1 cellular context compared by ENCODE assay signal in genomic region chrX:69564665-69565064, GRCh38.
TF ChIP-seq lines count a peak whose summit lies in the region.

No MANE protein-coding gene starts in this region.

TF ChIP-seq in HepG2, 621 proteins besides CTCF, POLR2A, EP300 and RAD21:
- TF ChIP-seq ARID5B (CRISPR knock-in tag; IDR thresholded peaks at IDR 0.05) (peak; percentile 30; the same call in 1 of the 2 replicates), ETV5 (CRISPR knock-in tag; IDR thresholded peaks at IDR 0.05; ENCODE audit: borderline replicate concordance) (peak; percentile 29; the same call in 1 of the 2 replicates), HIVEP1 (CRISPR knock-in tag; IDR thresholded peaks at IDR 0.05) (no peak), ZNF816 (CRISPR knock-in tag; IDR thresholded peaks at IDR 0.05; ENCODE audit: borderline replicate concordance) (no peak), ZNF691 (CRISPR knock-in tag; IDR thresholded peaks at IDR 0.05; ENCODE audit: borderline replicate concordance, low read depth) (no peak), PITX1 (CRISPR knock-in tag; IDR thresholded peaks at IDR 0.05) (no peak), GZF1 (CRISPR knock-in tag; IDR thresholded peaks at IDR 0.05) (no peak), ZNF367 (CRISPR knock-in tag; IDR thresholded peaks at IDR 0.05; ENCODE audit: borderline replicate concordance) (no peak), ZFY (CRISPR knock-in tag; IDR thresholded peaks at IDR 0.05) (no peak), ZBTB20 (CRISPR knock-in tag; IDR thresholded peaks at IDR 0.05; ENCODE audit: borderline replicate concordance, low read depth) (no peak), RARG (CRISPR knock-in tag; IDR thresholded peaks at IDR 0.05; ENCODE audit: low read depth) (no peak), SMAD9 (CRISPR knock-in tag; IDR thresholded peaks at IDR 0.05) (no peak), SOX13 (IDR thresholded peaks at IDR 0.05) (no peak), SOX13 (CRISPR knock-in tag; conservative IDR thresholded peaks at IDR 0.05 in 1 of 2, IDR thresholded peaks at IDR 0.05 in 1 of 2) (0 out of 4 replicates have a peak, but pooled peaks of 1 of the 2 experiments have one; percentile 11), TRIM22 (IDR thresholded peaks at IDR 0.05) (no peak), ELF3 (CRISPR knock-in tag; IDR thresholded peaks at IDR 0.05) (0 out of 2 replicates have a peak, but pooled peaks have one; percentile 10), ZMYM3 (CRISPR knock-in tag; IDR thresholded peaks at IDR 0.05) (no peak), ZNF703 (CRISPR knock-in tag; IDR thresholded peaks at IDR 0.05; ENCODE audit: borderline replicate concordance) (no peak), HHEX (CRISPR knock-in tag; IDR thresholded peaks at IDR 0.05) (no peak), ZNF101 (CRISPR knock-in tag; IDR thresholded peaks at IDR 0.05; ENCODE audit: borderline replicate concordance, low read depth) (no peak), ESRRA (CRISPR knock-in tag; IDR thresholded peaks at IDR 0.05; ENCODE audit: low read depth) (no peak), MAF1 (CRISPR knock-in tag; IDR thresholded peaks at IDR 0.05; ENCODE audit: borderline replicate concordance) (no peak), NFYC (CRISPR knock-in tag; IDR thresholded peaks at IDR 0.05) (no peak), HNF4A (CRISPR knock-in tag; IDR thresholded peaks at IDR 0.05) (peak; percentile 45), GLMP (CRISPR knock-in tag; IDR thresholded peaks at IDR 0.05; ENCODE audit: borderline replicate concordance) (no peak), FOXP1 (IDR thresholded peaks at IDR 0.05) (no peak), FOXP1 (CRISPR knock-in tag; IDR thresholded peaks at IDR 0.05) (no peak), ZNF784 (CRISPR knock-in tag; IDR thresholded peaks at IDR 0.05; ENCODE audit: borderline replicate concordance) (no peak), MTF2 (CRISPR knock-in tag; IDR thresholded peaks at IDR 0.05; ENCODE audit: borderline replicate concordance) (no peak), ZNF788 (CRISPR knock-in tag; IDR thresholded peaks at IDR 0.05; ENCODE audit: borderline replicate concordance) (no peak), NFIB (CRISPR knock-in tag; IDR thresholded peaks at IDR 0.05; ENCODE audit: borderline replicate concordance) (no peak), KDM6A (CRISPR knock-in tag; IDR thresholded peaks at IDR 0.05; ENCODE audit: low read depth) (no peak), SP140L (CRISPR knock-in tag; IDR thresholded peaks at IDR 0.05; ENCODE audit: borderline replicate concordance) (no peak), ONECUT2 (CRISPR knock-in tag; IDR thresholded peaks at IDR 0.05) (0 out of 2 replicates have a peak, but pooled peaks have one; percentile 65), PRMT3 (CRISPR knock-in tag; IDR thresholded peaks at IDR 0.05; ENCODE audit: borderline replicate concordance, low read depth) (no peak), HDAC2 (CRISPR knock-in tag; IDR thresholded peaks at IDR 0.05) (no peak), TEAD3 (CRISPR knock-in tag; optimal IDR thresholded peaks at IDR 0.05; ENCODE audit: borderline replicate concordance) (no peak), ZFP41 (CRISPR knock-in tag; IDR thresholded peaks at IDR 0.05; ENCODE audit: borderline replicate concordance) (no peak)
